1 cellular context compared by ENCODE assay signal in the genomic region with DNA sequence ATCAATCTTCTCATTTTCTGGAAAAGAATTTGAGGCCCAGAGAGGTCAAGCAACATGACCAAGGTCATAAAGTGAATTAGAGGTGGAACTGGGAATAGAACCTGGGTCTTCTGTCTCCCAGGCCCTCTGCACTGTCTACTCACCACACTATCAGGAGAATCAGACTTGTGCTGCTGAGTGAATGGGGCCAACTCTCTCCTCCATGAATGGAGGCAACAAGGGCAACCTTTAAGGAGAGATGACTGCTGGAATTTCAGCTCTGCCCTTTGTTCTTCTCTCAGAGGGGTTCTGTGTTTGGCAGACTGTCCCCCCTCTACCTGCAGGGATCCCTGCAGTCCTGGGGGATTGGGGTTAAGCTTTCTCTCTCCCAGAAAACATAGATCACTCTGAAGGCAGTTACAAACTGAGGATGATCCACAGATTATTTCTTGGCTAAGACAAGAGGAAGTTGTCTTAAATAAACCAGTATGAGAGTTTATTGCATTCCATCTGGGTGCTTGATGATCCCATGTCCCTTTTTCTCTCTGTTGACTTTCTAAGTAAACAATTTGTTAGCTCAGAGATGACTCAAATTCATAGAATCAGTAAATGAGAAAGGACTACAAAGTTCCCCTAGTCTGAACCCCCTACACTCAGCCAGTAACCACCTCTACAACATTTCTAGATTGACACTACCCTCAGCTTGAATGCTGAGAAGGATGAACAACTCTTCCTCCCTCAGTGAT.
TF ChIP-seq lines count a peak whose summit lies in the region.

No MANE protein-coding gene starts in this region.

TF ChIP-seq in K562, 482 proteins besides CTCF, POLR2A, EP300 and RAD21 (continued from another document and continues in another):
- TF ChIP-seq, protein P1, sequence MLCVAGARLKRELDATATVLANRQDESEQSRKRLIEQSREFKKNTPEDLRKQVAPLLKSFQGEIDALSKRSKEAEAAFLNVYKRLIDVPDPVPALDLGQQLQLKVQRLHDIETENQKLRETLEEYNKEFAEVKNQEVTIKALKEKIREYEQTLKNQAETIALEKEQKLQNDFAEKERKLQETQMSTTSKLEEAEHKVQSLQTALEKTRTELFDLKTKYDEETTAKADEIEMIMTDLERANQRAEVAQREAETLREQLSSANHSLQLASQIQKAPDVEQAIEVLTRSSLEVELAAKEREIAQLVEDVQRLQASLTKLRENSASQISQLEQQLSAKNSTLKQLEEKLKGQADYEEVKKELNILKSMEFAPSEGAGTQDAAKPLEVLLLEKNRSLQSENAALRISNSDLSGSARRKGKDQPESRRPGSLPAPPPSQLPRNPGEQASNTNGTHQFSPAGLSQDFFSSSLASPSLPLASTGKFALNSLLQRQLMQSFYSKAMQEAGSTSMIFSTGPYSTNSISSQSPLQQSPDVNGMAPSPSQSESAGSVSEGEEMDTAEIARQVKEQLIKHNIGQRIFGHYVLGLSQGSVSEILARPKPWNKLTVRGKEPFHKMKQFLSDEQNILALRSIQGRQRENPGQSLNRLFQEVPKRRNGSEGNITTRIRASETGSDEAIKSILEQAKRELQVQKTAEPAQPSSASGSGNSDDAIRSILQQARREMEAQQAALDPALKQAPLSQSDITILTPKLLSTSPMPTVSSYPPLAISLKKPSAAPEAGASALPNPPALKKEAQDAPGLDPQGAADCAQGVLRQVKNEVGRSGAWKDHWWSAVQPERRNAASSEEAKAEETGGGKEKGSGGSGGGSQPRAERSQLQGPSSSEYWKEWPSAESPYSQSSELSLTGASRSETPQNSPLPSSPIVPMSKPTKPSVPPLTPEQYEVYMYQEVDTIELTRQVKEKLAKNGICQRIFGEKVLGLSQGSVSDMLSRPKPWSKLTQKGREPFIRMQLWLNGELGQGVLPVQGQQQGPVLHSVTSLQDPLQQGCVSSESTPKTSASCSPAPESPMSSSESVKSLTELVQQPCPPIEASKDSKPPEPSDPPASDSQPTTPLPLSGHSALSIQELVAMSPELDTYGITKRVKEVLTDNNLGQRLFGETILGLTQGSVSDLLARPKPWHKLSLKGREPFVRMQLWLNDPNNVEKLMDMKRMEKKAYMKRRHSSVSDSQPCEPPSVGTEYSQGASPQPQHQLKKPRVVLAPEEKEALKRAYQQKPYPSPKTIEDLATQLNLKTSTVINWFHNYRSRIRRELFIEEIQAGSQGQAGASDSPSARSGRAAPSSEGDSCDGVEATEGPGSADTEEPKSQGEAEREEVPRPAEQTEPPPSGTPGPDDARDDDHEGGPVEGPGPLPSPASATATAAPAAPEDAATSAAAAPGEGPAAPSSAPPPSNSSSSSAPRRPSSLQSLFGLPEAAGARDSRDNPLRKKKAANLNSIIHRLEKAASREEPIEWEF (CRISPR knock-in tag; IDR thresholded peaks at IDR 0.05), result peak; percentile 94
- TF ChIP-seq KAT8 (IDR thresholded peaks at IDR 0.05; ENCODE audit: low read depth) (no peak), HOXB6 (CRISPR knock-in tag; IDR thresholded peaks at IDR 0.05; ENCODE audit: borderline replicate concordance) (no peak), ZKSCAN8 (CRISPR knock-in tag; IDR thresholded peaks at IDR 0.05) (peak; percentile 77), SMARCE1 (IDR thresholded peaks at IDR 0.05) (no peak), ZNF197 (CRISPR knock-in tag; IDR thresholded peaks at IDR 0.05; ENCODE audit: low read depth) (peak; percentile 87), DMBX1 (CRISPR knock-in tag; IDR thresholded peaks at IDR 0.05; ENCODE audit: borderline replicate concordance) (peak; percentile 85), CEBPG (CRISPR knock-in tag; IDR thresholded peaks at IDR 0.05) (no peak), CEBPG (tag; conservative IDR thresholded peaks at IDR 0.05 in 1 of 2, IDR thresholded peaks at IDR 0.05 in 1 of 2) (0 out of 4 replicates have a peak, but pooled peaks of 1 of the 2 experiments have one; percentile 34), NFIX (CRISPR knock-in tag; IDR thresholded peaks at IDR 0.05; ENCODE audit: low read depth) (no peak), ZBTB17 (CRISPR knock-in tag; IDR thresholded peaks at IDR 0.05) (no peak), ZNF175 (CRISPR knock-in tag; IDR thresholded peaks at IDR 0.05; ENCODE audit: low read depth) (peak; percentile 75; the same call in 1 of the 2 replicates), POU5F1 (IDR thresholded peaks at IDR 0.05; ENCODE audit: borderline replicate concordance, low read depth, low read length, partially characterized antibody) (no peak), ZNF445 (CRISPR knock-in tag; IDR thresholded peaks at IDR 0.05; ENCODE audit: low read depth) (no peak), ESRRB (CRISPR knock-in tag; IDR thresholded peaks at IDR 0.05; ENCODE audit: borderline replicate concordance) (no peak), ELF2 (CRISPR knock-in tag; IDR thresholded peaks at IDR 0.05) (0 out of 2 replicates have a peak, but pooled peaks have one; percentile 7), BRD4 (IDR thresholded peaks at IDR 0.05) (peak; percentile 95), SRF (CRISPR knock-in tag; IDR thresholded peaks at IDR 0.05) (no peak), ZNF668 (CRISPR knock-in tag; IDR thresholded peaks at IDR 0.05) (no peak), HSF4 (CRISPR knock-in tag; IDR thresholded peaks at IDR 0.05; ENCODE audit: borderline replicate concordance) (peak; percentile 57), NONO (IDR thresholded peaks at IDR 0.05; ENCODE audit: low read depth in 2 of 2, low read length in 1 of 2) (0 out of 4 replicates have a peak, but pooled peaks of 1 of the 2 experiments have one; percentile 1)
- TF ChIP-seq, protein P2, sequence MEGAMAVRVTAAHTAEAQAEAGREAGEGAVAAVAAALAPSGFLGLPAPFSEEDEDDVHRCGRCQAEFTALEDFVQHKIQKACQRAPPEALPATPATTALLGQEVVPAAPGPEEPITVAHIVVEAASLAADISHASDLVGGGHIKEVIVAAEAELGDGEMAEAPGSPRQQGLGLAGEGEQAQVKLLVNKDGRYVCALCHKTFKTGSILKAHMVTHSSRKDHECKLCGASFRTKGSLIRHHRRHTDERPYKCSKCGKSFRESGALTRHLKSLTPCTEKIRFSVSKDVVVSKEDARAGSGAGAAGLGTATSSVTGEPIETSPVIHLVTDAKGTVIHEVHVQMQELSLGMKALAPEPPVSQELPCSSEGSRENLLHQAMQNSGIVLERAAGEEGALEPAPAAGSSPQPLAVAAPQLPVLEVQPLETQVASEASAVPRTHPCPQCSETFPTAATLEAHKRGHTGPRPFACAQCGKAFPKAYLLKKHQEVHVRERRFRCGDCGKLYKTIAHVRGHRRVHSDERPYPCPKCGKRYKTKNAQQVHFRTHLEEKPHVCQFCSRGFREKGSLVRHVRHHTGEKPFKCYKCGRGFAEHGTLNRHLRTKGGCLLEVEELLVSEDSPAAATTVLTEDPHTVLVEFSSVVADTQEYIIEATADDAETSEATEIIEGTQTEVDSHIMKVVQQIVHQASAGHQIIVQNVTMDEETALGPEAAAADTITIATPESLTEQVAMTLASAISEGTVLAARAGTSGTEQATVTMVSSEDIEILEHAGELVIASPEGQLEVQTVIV (CRISPR knock-in tag; IDR thresholded peaks at IDR 0.05; ENCODE audit: borderline replicate concordance), result no peak
- TF ChIP-seq, protein P3, sequence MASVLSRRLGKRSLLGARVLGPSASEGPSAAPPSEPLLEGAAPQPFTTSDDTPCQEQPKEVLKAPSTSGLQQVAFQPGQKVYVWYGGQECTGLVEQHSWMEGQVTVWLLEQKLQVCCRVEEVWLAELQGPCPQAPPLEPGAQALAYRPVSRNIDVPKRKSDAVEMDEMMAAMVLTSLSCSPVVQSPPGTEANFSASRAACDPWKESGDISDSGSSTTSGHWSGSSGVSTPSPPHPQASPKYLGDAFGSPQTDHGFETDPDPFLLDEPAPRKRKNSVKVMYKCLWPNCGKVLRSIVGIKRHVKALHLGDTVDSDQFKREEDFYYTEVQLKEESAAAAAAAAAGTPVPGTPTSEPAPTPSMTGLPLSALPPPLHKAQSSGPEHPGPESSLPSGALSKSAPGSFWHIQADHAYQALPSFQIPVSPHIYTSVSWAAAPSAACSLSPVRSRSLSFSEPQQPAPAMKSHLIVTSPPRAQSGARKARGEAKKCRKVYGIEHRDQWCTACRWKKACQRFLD (CRISPR knock-in tag; IDR thresholded peaks at IDR 0.05), result peak; percentile 97
- TF ChIP-seq, protein P4, sequence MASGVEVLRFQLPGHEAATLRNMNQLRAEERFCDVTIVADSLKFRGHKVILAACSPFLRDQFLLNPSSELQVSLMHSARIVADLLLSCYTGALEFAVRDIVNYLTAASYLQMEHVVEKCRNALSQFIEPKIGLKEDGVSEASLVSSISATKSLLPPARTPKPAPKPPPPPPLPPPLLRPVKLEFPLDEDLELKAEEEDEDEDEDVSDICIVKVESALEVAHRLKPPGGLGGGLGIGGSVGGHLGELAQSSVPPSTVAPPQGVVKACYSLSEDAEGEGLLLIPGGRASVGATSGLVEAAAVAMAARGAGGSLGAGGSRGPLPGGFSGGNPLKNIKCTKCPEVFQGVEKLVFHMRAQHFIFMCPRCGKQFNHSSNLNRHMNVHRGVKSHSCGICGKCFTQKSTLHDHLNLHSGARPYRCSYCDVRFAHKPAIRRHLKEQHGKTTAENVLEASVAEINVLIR (CRISPR knock-in tag; IDR thresholded peaks at IDR 0.05), result 0 out of 2 replicates have a peak, but pooled peaks have one; percentile 22
- TF ChIP-seq, protein P5, sequence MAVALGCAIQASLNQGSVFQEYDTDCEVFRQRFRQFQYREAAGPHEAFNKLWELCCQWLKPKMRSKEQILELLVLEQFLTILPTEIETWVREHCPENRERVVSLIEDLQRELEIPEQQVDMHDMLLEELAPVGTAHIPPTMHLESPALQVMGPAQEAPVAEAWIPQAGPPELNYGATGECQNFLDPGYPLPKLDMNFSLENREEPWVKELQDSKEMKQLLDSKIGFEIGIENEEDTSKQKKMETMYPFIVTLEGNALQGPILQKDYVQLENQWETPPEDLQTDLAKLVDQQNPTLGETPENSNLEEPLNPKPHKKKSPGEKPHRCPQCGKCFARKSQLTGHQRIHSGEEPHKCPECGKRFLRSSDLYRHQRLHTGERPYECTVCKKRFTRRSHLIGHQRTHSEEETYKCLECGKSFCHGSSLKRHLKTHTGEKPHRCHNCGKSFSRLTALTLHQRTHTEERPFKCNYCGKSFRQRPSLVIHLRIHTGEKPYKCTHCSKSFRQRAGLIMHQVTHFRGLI (CRISPR knock-in tag; IDR thresholded peaks at IDR 0.05), result peak; percentile 77; the same call in 1 of the 2 replicates
- TF ChIP-seq, protein P6, sequence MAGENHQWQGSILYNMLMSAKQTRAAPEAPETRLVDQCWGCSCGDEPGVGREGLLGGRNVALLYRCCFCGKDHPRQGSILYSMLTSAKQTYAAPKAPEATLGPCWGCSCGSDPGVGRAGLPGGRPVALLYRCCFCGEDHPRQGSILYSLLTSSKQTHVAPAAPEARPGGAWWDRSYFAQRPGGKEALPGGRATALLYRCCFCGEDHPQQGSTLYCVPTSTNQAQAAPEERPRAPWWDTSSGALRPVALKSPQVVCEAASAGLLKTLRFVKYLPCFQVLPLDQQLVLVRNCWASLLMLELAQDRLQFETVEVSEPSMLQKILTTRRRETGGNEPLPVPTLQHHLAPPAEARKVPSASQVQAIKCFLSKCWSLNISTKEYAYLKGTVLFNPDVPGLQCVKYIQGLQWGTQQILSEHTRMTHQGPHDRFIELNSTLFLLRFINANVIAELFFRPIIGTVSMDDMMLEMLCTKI (IDR thresholded peaks at IDR 0.05; ENCODE audit: partially characterized antibody), result no peak
- TF ChIP-seq, protein P7, sequence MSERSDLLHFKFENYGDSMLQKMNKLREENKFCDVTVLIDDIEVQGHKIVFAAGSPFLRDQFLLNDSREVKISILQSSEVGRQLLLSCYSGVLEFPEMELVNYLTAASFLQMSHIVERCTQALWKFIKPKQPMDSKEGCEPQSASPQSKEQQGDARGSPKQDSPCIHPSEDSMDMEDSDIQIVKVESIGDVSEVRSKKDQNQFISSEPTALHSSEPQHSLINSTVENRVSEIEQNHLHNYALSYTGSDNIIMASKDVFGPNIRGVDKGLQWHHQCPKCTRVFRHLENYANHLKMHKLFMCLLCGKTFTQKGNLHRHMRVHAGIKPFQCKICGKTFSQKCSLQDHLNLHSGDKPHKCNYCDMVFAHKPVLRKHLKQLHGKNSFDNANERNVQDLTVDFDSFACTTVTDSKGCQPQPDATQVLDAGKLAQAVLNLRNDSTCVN (CRISPR knock-in tag; IDR thresholded peaks at IDR 0.05), result peak; percentile 20; the same call in 1 of the 2 replicates
- TF ChIP-seq, protein P8, sequence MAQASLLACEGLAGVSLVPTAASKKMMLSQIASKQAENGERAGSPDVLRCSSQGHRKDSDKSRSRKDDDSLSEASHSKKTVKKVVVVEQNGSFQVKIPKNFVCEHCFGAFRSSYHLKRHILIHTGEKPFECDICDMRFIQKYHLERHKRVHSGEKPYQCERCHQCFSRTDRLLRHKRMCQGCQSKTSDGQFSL (CRISPR knock-in tag; IDR thresholded peaks at IDR 0.05), result no peak
- TF ChIP-seq, protein P8 (tag; IDR thresholded peaks at IDR 0.05), result peak in 1 of 2 experiments; percentile 80; a peak in 1 of 4 replicates
- TF ChIP-seq, protein P9, sequence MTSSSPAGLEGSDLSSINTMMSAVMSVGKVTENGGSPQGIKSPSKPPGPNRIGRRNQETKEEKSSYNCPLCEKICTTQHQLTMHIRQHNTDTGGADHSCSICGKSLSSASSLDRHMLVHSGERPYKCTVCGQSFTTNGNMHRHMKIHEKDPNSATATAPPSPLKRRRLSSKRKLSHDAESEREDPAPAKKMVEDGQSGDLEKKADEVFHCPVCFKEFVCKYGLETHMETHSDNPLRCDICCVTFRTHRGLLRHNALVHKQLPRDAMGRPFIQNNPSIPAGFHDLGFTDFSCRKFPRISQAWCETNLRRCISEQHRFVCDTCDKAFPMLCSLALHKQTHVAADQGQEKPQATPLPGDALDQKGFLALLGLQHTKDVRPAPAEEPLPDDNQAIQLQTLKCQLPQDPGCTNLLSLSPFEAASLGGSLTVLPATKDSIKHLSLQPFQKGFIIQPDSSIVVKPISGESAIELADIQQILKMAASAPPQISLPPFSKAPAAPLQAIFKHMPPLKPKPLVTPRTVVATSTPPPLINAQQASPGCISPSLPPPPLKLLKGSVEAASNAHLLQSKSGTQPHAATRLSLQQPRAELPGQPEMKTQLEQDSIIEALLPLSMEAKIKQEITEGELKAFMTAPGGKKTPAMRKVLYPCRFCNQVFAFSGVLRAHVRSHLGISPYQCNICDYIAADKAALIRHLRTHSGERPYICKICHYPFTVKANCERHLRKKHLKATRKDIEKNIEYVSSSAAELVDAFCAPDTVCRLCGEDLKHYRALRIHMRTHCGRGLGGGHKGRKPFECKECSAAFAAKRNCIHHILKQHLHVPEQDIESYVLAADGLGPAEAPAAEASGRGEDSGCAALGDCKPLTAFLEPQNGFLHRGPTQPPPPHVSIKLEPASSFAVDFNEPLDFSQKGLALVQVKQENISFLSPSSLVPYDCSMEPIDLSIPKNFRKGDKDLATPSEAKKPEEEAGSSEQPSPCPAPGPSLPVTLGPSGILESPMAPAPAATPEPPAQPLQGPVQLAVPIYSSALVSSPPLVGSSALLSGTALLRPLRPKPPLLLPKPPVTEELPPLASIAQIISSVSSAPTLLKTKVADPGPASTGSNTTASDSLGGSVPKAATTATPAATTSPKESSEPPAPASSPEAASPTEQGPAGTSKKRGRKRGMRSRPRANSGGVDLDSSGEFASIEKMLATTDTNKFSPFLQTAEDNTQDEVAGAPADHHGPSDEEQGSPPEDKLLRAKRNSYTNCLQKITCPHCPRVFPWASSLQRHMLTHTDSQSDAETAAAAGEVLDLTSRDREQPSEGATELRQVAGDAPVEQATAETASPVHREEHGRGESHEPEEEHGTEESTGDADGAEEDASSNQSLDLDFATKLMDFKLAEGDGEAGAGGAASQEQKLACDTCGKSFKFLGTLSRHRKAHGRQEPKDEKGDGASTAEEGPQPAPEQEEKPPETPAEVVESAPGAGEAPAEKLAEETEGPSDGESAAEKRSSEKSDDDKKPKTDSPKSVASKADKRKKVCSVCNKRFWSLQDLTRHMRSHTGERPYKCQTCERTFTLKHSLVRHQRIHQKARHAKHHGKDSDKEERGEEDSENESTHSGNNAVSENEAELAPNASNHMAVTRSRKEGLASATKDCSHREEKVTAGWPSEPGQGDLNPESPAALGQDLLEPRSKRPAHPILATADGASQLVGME (CRISPR knock-in tag; IDR thresholded peaks at IDR 0.05), result peak; percentile 72; the same call in 1 of the 2 replicates
